In the genomic region with DNA sequence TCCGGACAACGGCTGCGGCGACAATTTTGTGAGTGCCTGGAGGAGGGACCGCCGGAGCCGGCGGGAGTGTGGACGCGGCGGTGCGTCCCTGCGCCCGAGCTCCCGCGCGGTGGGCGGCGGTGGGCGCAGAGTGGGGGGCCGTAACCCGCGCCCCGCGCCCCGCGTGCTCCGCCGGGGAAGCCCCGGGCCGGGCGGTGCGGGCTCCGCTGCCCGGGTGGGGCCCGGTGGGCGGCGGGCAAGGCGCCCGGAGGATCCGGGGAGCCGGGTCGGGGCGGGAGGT, we compare ENCODE assay signal across 8 cellular contexts. TPM values are rescaled to one million over a fixed set of nuclear protein-coding genes. Genes with fewer than 3 reads are reported as not detected.
DNase-seq lines count a peak whose midpoint lies in the region; ATAC-seq and TF ChIP-seq lines count a peak whose summit lies in the region.

No MANE protein-coding gene starts in this region.

- H3K27ac ChIP-seq in RWPE1: peak overlapping the region; percentile 91
- peak overlapping the region; percentile 50 for H3K27ac ChIP-seq in skeletal muscle tissue (ENCODE audit: low read depth, low read length)

- CTCF ChIA-PET in RWPE1 (lab: Yijun Ruan, JAX): interaction anchor here (0.7 to 1.8 kb wide), 3 partner anchors 34 to 141 kb away, joined by 3 to 5 read pairs (median 4); no protein-coding TSS in a partner anchor

- H3K4me1 ChIP-seq in skeletal muscle tissue (ENCODE audit: control insufficient read depth in 3 of 3, insufficient read depth in 3 of 3, low read length in 3 of 3): peaks cover 13 to 26% (median 14%) of the 10 kb centered on the region in 3 donors

- H3K9me3 ChIP-seq in skeletal muscle tissue (ENCODE audit: control insufficient read depth in 3 of 3, low read length in 3 of 3): no peaks in the 10 kb centered on the region

- no peaks in the 10 kb centered on the region for H3K27me3 ChIP-seq in skeletal muscle tissue (ENCODE audit: control insufficient read depth in 3 of 3, insufficient read depth in 3 of 3, low read length in 3 of 3)

- H3K9ac ChIP-seq in skeletal muscle tissue (ENCODE audit: low read depth in 1 of 3, low read length in 3 of 3): peak overlapping the region; percentile 83 to 88 (median 88)

- peak; percentile 28 for ATAC-seq in GM21737 (IDR thresholded peaks at IDR 0.05; ENCODE audit: unreplicated experiment)

- POLR2A ChIA-PET in RWPE1 (lab: Yijun Ruan, JAX; ENCODE audit: low non-redundant PET): no interaction called here

- H3K36me3 ChIP-seq in skeletal muscle tissue (ENCODE audit: control insufficient read depth in 3 of 3, insufficient read depth in 3 of 3, low read length in 3 of 3): no peaks in the 10 kb centered on the region

- no peak for DNase-seq in RWPE1 (ENCODE audit: low spot score)
- DNase-seq in fibroblast of the aortic adventitia (ENCODE audit: low read depth): no peak
- no peak for DNase-seq in kidney tubule cell (ENCODE audit: low spot score)
- DNase-seq in germinal center (ENCODE audit: low spot score): no peak
- DNase-seq in RKO (ENCODE audit: low spot score): no peak
- DNase-seq in NCI-H146 (lab: John Stamatoyannopoulos, UW): no peak

- H3K4me3 ChIP-seq in fibroblast of the aortic adventitia (ENCODE audit: low read depth, low read length) (peak overlapping the region; percentile 89), skeletal muscle tissue (ENCODE audit: low read length in 3 of 3) (peak overlapping the region; percentile 88 to 90 (median 90))

- TF ChIP-seq CTCF in RWPE1 (conservative IDR thresholded peaks at IDR 0.05; ENCODE audit: low read depth): no peak
- TF ChIP-seq CTCF in fibroblast of the aortic adventitia (IDR thresholded peaks at IDR 0.05; ENCODE audit: insufficient read depth, low read length): no peak

RNA-seq across cellular contexts. Expression of gene MTURN, which starts 0.4 kb away (rescaled TPM):
- total RNA-seq in fibroblast of the aortic adventitia (ENCODE audit: low replicate concordance) (29.8 and 67.8 TPM in 2 replicates), skeletal muscle tissue (74.6 TPM)
